ENCODE assay signal across 15 cellular contexts in genomic region chr14:52266179-52266578, GRCh38. TPM values are rescaled to one million over a fixed set of nuclear protein-coding genes. Genes with fewer than 3 reads are reported as not detected.
DNase-seq lines count a peak whose midpoint lies in the region; ATAC-seq, FAIRE-seq and TF ChIP-seq lines count a peak whose summit lies in the region.
"Had no signal": no experiment of that assay in that cellular context is flagged by ENCODE, and none has a peak within 500 bp of the region (broad histone marks: within the 10 kb centered on the region; RNA-seq: fewer than 3 reads in every experiment).

No MANE protein-coding gene starts in this region.

- WGBS in heart left ventricle, 4 donors: 41 to 64% (median 44%) methylated on average over 3 of the region's 3 CpGs
- WGBS in testis, 2 donors: 57 to 66% methylated on average over 3 of the region's 3 CpGs

- H3K4me1 Mint-ChIP-seq in activated naive CD8-positive, alpha-beta T cell treated with anti-CD3 and anti-CD28 coated beads, Interleukin-2, amount 50 U/mL, for 24 hours: peaks cover 45% of the 10 kb centered on the region
- H3K4me1 Mint-ChIP-seq in activated CD4-positive, alpha-beta T cell treated with anti-CD3 and anti-CD28 coated beads, Interleukin-2, amount 10 ng/mL, durations not matched to agents 7 days and 5 days: peaks cover 44% of the 10 kb centered on the region
- H3K4me1 Mint-ChIP-seq in activated T-cell treated with anti-CD3 and anti-CD28 coated beads, Interleukin-2, amount 50 U/mL, for 24 hours (ENCODE audit: low read depth): peaks cover 44% of the 10 kb centered on the region

- peaks cover 35% of the 10 kb centered on the region for H3K27me3 Mint-ChIP-seq in activated naive CD8-positive, alpha-beta T cell treated with anti-CD3 and anti-CD28 coated beads, Interleukin-2, amount 50 U/mL, for 24 hours
- peaks cover 50% of the 10 kb centered on the region for H3K27me3 Mint-ChIP-seq in activated CD4-positive, alpha-beta T cell treated with anti-CD3 and anti-CD28 coated beads, Interleukin-2, amount 10 ng/mL, durations not matched to agents 7 days and 5 days
- H3K27me3 Mint-ChIP-seq in activated T-cell treated with anti-CD3 and anti-CD28 coated beads, Interleukin-2, amount 50 U/mL, for 24 hours: peaks cover 43% of the 10 kb centered on the region

- FAIRE-seq in GM12891 (lab: Jason Lieb, UNC): no peak

- H3K4me1 ChIP-seq in heart left ventricle (peaks cover 0 to 43% (median 18%) of the 10 kb centered on the region in 12 donors), testis (peaks cover 6% of the 10 kb centered on the region)

- H3K9me3 ChIP-seq in heart left ventricle: no peaks in the 10 kb centered on the region
- H3K9me3 ChIP-seq in testis: no peaks in the 10 kb centered on the region
- H3K9me3 ChIP-seq: esophagus squamous epithelium, left lung had no signal

- H3K27me3 ChIP-seq in heart left ventricle (peaks cover 0 to 38% (median 9%) of the 10 kb centered on the region in 9 donors), testis (no peaks in the 10 kb centered on the region)

- POLR2A ChIA-PET in activated CD4-positive, alpha-beta T cell treated with anti-CD3 and anti-CD28 coated beads, Interleukin-2, amount 10 ng/mL, durations not matched to agents 7 days and 5 days (lab: Charles Lee): no interaction called here

- TF ChIP-seq CTCF in heart left ventricle (IDR thresholded peaks at IDR 0.05): no peak
- TF ChIP-seq CTCF in testis (IDR thresholded peaks at IDR 0.05): no peak

- TF ChIP-seq POLR2A in heart left ventricle (IDR thresholded peaks at IDR 0.05) (no peak), testis (IDR thresholded peaks at IDR 0.05) (no peak), GM12891 (IDR thresholded peaks at IDR 0.05; ENCODE audit: low read depth, low read length) (no peak)

- H3K9me3 Mint-ChIP-seq in activated naive CD8-positive, alpha-beta T cell treated with anti-CD3 and anti-CD28 coated beads, Interleukin-2, amount 50 U/mL, for 24 hours: no peaks in the 10 kb centered on the region
- H3K9me3 Mint-ChIP-seq in activated CD4-positive, alpha-beta T cell treated with anti-CD3 and anti-CD28 coated beads, Interleukin-2, amount 10 ng/mL, durations not matched to agents 7 days and 5 days: no peaks in the 10 kb centered on the region
- H3K9me3 Mint-ChIP-seq in activated T-cell treated with anti-CD3 and anti-CD28 coated beads, Interleukin-2, amount 50 U/mL, for 24 hours: no peaks in the 10 kb centered on the region

- H3K4me3 Mint-ChIP-seq in activated naive CD8-positive, alpha-beta T cell treated with anti-CD3 and anti-CD28 coated beads, Interleukin-2, amount 50 U/mL, for 24 hours: no peak overlapping the region
- no peak overlapping the region for H3K4me3 Mint-ChIP-seq in activated CD4-positive, alpha-beta T cell treated with anti-CD3 and anti-CD28 coated beads, Interleukin-2, amount 10 ng/mL, durations not matched to agents 7 days and 5 days
- no peak overlapping the region for H3K4me3 Mint-ChIP-seq in activated T-cell treated with anti-CD3 and anti-CD28 coated beads, Interleukin-2, amount 50 U/mL, for 24 hours

- DNase-seq in GM04504 (ENCODE audit: low read depth) (peak; percentile 42), heart left ventricle (peak in 4 of 5 donors; percentile 40 to 58 (median 54)), testis (peak; percentile 21), GM12891 (ENCODE audit: insufficient read length, low spot score) (no peak)
- DNase-seq in activated naive CD8-positive, alpha-beta T cell treated with anti-CD3 and anti-CD28 coated beads, Interleukin-2, amount 50 U/mL, for 24 hours: no peak
- DNase-seq in activated CD4-positive, alpha-beta T cell treated with anti-CD3 and anti-CD28 coated beads, Interleukin-2, amount 10 ng/mL, durations not matched to agents 7 days and 5 days: no peak
- no peak for DNase-seq in activated T-cell treated with anti-CD3 and anti-CD28 coated beads, Interleukin-2, amount 50 U/mL, for 24 hours
- DNase-seq: activated CD8-positive, alpha-beta memory T cell treated with anti-CD3 and anti-CD28 coated beads, Interleukin-2, amount 50 U/mL, for 4 hours; DMS53; esophagus squamous epithelium; left lung; NCI-H2029 treated with DMSO at 0.1 percent for 48 hours; trophoblast cell had no signal

- H3K27ac ChIP-seq in heart left ventricle (peak overlapping the region in 2 of 12 donors; percentile 53 to 78), testis (no peak overlapping the region)
- H3K27ac ChIP-seq: cardiac muscle cell had no signal

- CTCF ChIA-PET in activated CD4-positive, alpha-beta T cell treated with anti-CD3 and anti-CD28 coated beads, Interleukin-2, amount 10 ng/mL, durations not matched to agents 7 days and 5 days (lab: Charles Lee): interaction anchor here (0.9 to 2.1 kb wide), 2 partner anchors 11 to 222 kb away, joined by 3 to 4 read pairs; no protein-coding TSS in a partner anchor

- no peak for ATAC-seq in activated naive CD8-positive, alpha-beta T cell treated with anti-CD3 and anti-CD28 coated beads, Interleukin-2, amount 50 U/mL, for 24 hours
- ATAC-seq in heart left ventricle: peak; percentile 25 to 81 (median 60)
- ATAC-seq: left lung had no signal

- no peaks in the 10 kb centered on the region for H3K36me3 Mint-ChIP-seq in activated naive CD8-positive, alpha-beta T cell treated with anti-CD3 and anti-CD28 coated beads, Interleukin-2, amount 50 U/mL, for 24 hours (ENCODE audit: low read depth)
- H3K36me3 Mint-ChIP-seq in activated CD4-positive, alpha-beta T cell treated with anti-CD3 and anti-CD28 coated beads, Interleukin-2, amount 10 ng/mL, durations not matched to agents 7 days and 5 days (ENCODE audit: low read depth): peaks cover 7% of the 10 kb centered on the region
- H3K36me3 Mint-ChIP-seq in activated T-cell treated with anti-CD3 and anti-CD28 coated beads, Interleukin-2, amount 50 U/mL, for 24 hours (ENCODE audit: low read depth): no peaks in the 10 kb centered on the region

- peak overlapping the region; percentile 0 for H3K27ac Mint-ChIP-seq in activated naive CD8-positive, alpha-beta T cell treated with anti-CD3 and anti-CD28 coated beads, Interleukin-2, amount 50 U/mL, for 24 hours
- H3K27ac Mint-ChIP-seq in activated CD4-positive, alpha-beta T cell treated with anti-CD3 and anti-CD28 coated beads, Interleukin-2, amount 10 ng/mL, durations not matched to agents 7 days and 5 days: no peak overlapping the region
- H3K27ac Mint-ChIP-seq in activated T-cell treated with anti-CD3 and anti-CD28 coated beads, Interleukin-2, amount 50 U/mL, for 24 hours: no peak overlapping the region

- no peaks in the 10 kb centered on the region for H3K36me3 ChIP-seq in heart left ventricle
- H3K36me3 ChIP-seq in testis (ENCODE audit: low read depth, missing control alignments): no peaks in the 10 kb centered on the region
- H3K36me3 ChIP-seq: cardiac muscle cell, esophagus squamous epithelium, left lung had no signal

- H3K4me3 ChIP-seq in heart left ventricle (no peak overlapping the region), testis (no peak overlapping the region)
- H3K4me3 ChIP-seq: cardiac muscle cell, esophagus squamous epithelium, left lung had no signal

- intact Hi-C loops in heart left ventricle (cut with DNase I): loop anchor here in 2 of 10 donors (10.0 kb wide), 2 partner anchors 121 to 271 kb away; no protein-coding TSS in a partner anchor
- intact Hi-C loops in testis (cut with DNase I; ENCODE audit: low total_unique reads): no loop called here

TF ChIP-seq in GM12891, 5 proteins besides CTCF, POLR2A, EP300 and RAD21:
- TF ChIP-seq POLR2AphosphoS5 (IDR thresholded peaks at IDR 0.05; ENCODE audit: low read depth, low read length) (no peak), PAX5 (IDR thresholded peaks at IDR 0.05; ENCODE audit: insufficient read depth, low read length, severe bottlenecking) (no peak), POU2F2 (IDR thresholded peaks at IDR 0.05; ENCODE audit: low read depth, low read length) (no peak), SPI1 (IDR thresholded peaks at IDR 0.05; ENCODE audit: low read depth, low read length) (no peak), TAF1 (IDR thresholded peaks at IDR 0.05; ENCODE audit: low read depth, low read length) (no peak)

RNA-seq across cellular contexts. Expression of gene PTGDR, which starts 1.3 kb away (rescaled TPM):
- total RNA-seq in heart left ventricle (1 to 10 TPM in 5 of 9 donors, under 1 TPM in 4; 0.35 to 2.5 (median 1.3) TPM), testis (1 to 10 TPM in 1 of 2 donors, under 1 TPM in 1; 0.16 to 1.3 TPM)
- polyA plus RNA-seq in heart left ventricle (under 1 TPM; 0.33 to 0.88 TPM), testis (ENCODE audit: insufficient read depth, low read depth, low replicate concordance) (0.54 TPM)
- under 1 TPM in 1 of 2 experiments, not detected in 1; 0.07 TPM for total RNA-seq in activated CD4-positive, alpha-beta T cell treated with anti-CD3 and anti-CD28 coated beads, Interleukin-2, amount 10 ng/mL, durations not matched to agents 7 days and 5 days
- not detected for polyA plus RNA-seq in GM12891 (2012; ENCODE audit: low read depth, missing spikeins)
- total RNA-seq: cardiac muscle cell, HT-29 had no signal
- polyA plus RNA-seq: cardiac muscle cell had no signal

RNA-seq across cellular contexts. Expression of gene PTGER2, which starts 47.9 kb away (rescaled TPM):
- total RNA-seq in heart left ventricle (1 to 10 TPM in 3 of 9 donors, under 1 TPM in 6; 0.15 to 4.1 (median 0.72) TPM), testis (1 to 10 TPM; 2.7 to 4.0 TPM)
- polyA plus RNA-seq in heart left ventricle (under 1 TPM; 0.27 to 0.60 TPM), testis (ENCODE audit: insufficient read depth, low read depth, low replicate concordance) (5.3 TPM)
- total RNA-seq in activated CD4-positive, alpha-beta T cell treated with anti-CD3 and anti-CD28 coated beads, Interleukin-2, amount 10 ng/mL, durations not matched to agents 7 days and 5 days: 10 to 100 TPM; 54.5 to 60.4 TPM
- not detected for polyA plus RNA-seq in GM12891 (2012; ENCODE audit: low read depth, missing spikeins)
- total RNA-seq: cardiac muscle cell, HT-29 had no signal
- polyA plus RNA-seq: cardiac muscle cell had no signal

Comparison
In these comparisons a context has a peak if more than half of its experiments do, and no peak if none do; other contexts are left out.
1. DNase-seq: peak in GM04504 (single experiment), heart left ventricle (4 of 5) and testis (single experiment); none in activated naive CD8-positive, alpha-beta T cell treated with anti-CD3 and anti-CD28 coated beads, Interleukin-2, amount 50 U/mL, for 24 hours (single experiment), activated CD4-positive, alpha-beta T cell treated with anti-CD3 and anti-CD28 coated beads, Interleukin-2, amount 10 ng/mL, durations not matched to agents 7 days and 5 days (single experiment), GM12891 (single experiment) and activated T-cell treated with anti-CD3 and anti-CD28 coated beads, Interleukin-2, amount 50 U/mL, for 24 hours (single experiment).
2. RNA of gene PTGER2, which starts 47.9 kb away (total RNA-seq): 54.5 to 60.4 TPM in activated CD4-positive, alpha-beta T cell treated with anti-CD3 and anti-CD28 coated beads, Interleukin-2, amount 10 ng/mL, durations not matched to agents 7 days and 5 days; 2.7 to 4.0 TPM in testis and 0.15 to 4.1 TPM in heart left ventricle; every median in the first group is over 10 times any median in the second.